Comparison of ENCODE assay signal across 2 cellular contexts in genomic region chr2:37400041-37400440, GRCh38.
TF ChIP-seq lines count a peak whose summit lies in the region.

No MANE protein-coding gene starts in this region.

TF ChIP-seq in HepG2, 621 proteins besides CTCF, POLR2A, EP300 and RAD21:
- TF ChIP-seq SOX13 (IDR thresholded peaks at IDR 0.05) (no peak), SOX13 (CRISPR knock-in tag; conservative IDR thresholded peaks at IDR 0.05 in 1 of 2, IDR thresholded peaks at IDR 0.05 in 1 of 2) (no peak), CBX2 (IDR thresholded peaks at IDR 0.05; ENCODE audit: low read depth, low read length) (peak; percentile 66; the same call in 1 of the 2 replicates), CBX2 (CRISPR knock-in tag; IDR thresholded peaks at IDR 0.05; ENCODE audit: low read depth) (no peak), ZFX (CRISPR knock-in tag; IDR thresholded peaks at IDR 0.05; ENCODE audit: low read depth) (no peak), PBX3 (CRISPR knock-in tag; IDR thresholded peaks at IDR 0.05; ENCODE audit: borderline replicate concordance) (no peak), SIN3B (IDR thresholded peaks at IDR 0.05; ENCODE audit: low read length) (no peak), HIVEP1 (CRISPR knock-in tag; IDR thresholded peaks at IDR 0.05) (no peak), ZNF121 (CRISPR knock-in tag; IDR thresholded peaks at IDR 0.05) (no peak)

TF ChIP-seq in K562, 482 proteins besides CTCF, POLR2A, EP300 and RAD21:
- peak; percentile 77 for TF ChIP-seq CBX8 (IDR thresholded peaks at IDR 0.05; ENCODE audit: borderline replicate concordance, extremely low read depth, low read depth, low read length, poor library complexity, severe bottlenecking)
- no peak for TF ChIP-seq HDAC2 (IDR thresholded peaks at IDR 0.05)
